Comparison of ENCODE assay signal across 8 cellular contexts in the genomic region with DNA sequence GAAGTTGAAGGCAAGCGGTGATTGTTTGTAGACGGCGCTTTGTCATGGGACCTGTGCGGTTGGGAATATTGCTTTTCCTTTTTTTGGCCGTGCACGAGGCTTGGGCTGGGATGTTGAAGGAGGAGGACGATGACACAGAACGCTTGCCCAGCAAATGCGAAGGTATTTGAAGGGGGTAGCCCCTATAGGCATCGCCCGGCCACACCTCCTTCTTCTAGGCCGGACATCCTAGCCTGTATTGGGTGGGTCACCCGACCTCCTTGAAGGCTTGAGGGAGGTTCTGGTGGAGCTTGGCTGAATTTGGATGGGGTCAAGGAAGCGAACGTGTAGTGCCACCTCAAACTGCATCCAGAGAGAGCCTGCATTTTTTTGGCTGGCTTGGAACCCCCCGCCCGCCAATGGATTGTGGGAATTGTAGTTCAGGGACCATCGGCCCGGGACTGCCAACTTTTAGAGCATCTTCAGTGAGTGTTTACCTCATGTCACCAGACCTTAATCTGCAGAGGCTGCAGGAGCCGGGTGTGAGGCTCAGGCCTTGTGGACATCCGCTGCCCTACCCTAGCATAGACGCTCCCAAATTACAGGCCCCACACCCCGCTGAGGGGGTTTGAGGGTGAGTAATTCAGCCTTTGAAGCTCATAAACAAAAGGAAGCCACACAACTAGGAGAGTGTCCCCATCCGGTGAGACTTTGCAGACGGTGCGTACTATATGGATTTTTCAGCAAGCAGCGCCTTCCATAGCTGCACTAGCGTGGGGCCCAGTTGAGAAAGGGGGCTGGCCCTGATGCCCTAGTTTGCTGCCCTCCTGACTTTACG. TPM values are rescaled to one million over a fixed set of nuclear protein-coding genes. Genes with fewer than 3 reads are reported as not detected.
DNase-seq lines count a peak whose midpoint lies in the region; ATAC-seq, FAIRE-seq and TF ChIP-seq lines count a peak whose summit lies in the region.

No MANE protein-coding gene starts in this region.

- H3K4me1 ChIP-seq in SK-N-SH (ENCODE audit: control insufficient read depth in 1 of 2, insufficient read depth in 2 of 2, low read depth in 1 of 2, low read length in 1 of 2) (peaks cover under 1 to 11% of the 10 kb centered on the region in 2 experiments; a peak in 2 of 4 replicates), astrocyte (ENCODE audit: insufficient read depth, low read length) (peaks cover 15% of the 10 kb centered on the region)

- H3K9me2 ChIP-seq in SK-N-SH, result no peaks in the 10 kb centered on the region

- H3K4me3 ChIP-seq in HL-60 (replicated peaks; ENCODE audit: insufficient read depth, low read length) (peak overlapping the region; percentile 77), SK-N-SH (ENCODE audit: low read depth in 2 of 2, low read length in 1 of 2) (peak overlapping the region; percentile 69 to 97), astrocyte (ENCODE audit: insufficient read depth, low read depth, low read length) (peak overlapping the region; percentile 89), retinal pigment epithelial cell (ENCODE audit: low read length) (peak overlapping the region; percentile 95)

- WGBS in SK-N-SH (ENCODE audit: low lambda C conversion rate), result 6% methylated on average over 29 of the region's 29 CpGs

- TF ChIP-seq RAD21 in SK-N-SH (IDR thresholded peaks at IDR 0.05; ENCODE audit: low read length), result no peak

- no peaks in the 10 kb centered on the region for H3K27me3 Mint-ChIP-seq in astrocyte (ENCODE audit: low read depth, unreplicated experiment)

- TF ChIP-seq EP300 in SK-N-SH (IDR thresholded peaks at IDR 0.05; ENCODE audit: borderline replicate concordance in 1 of 2, low read depth in 1 of 2, low read length in 1 of 2), result no peak

- H3K9ac ChIP-seq in SK-N-SH (peak overlapping the region; percentile 78), astrocyte (ENCODE audit: low read length) (peak overlapping the region; percentile 88)

- H3K27ac Mint-ChIP-seq in astrocyte (ENCODE audit: unreplicated experiment), result peak overlapping the region; percentile 96

- H3K9me3 ChIP-seq in SK-N-SH (no peaks in the 10 kb centered on the region), astrocyte (ENCODE audit: insufficient read depth, low read depth, low read length) (no peaks in the 10 kb centered on the region)

- no peaks in the 10 kb centered on the region for H3K27me3 ChIP-seq in HL-60 (ENCODE audit: insufficient read depth, poor library complexity, severe bottlenecking)
- H3K27me3 ChIP-seq in SK-N-SH (ENCODE audit: insufficient read depth), result no peaks in the 10 kb centered on the region
- no peaks in the 10 kb centered on the region for H3K27me3 ChIP-seq in astrocyte (ENCODE audit: insufficient read depth, low read length)

- ATAC-seq in GM19467 (IDR thresholded peaks at IDR 0.05; ENCODE audit: unreplicated experiment), result peak; percentile 48

- H3F3A ChIP-seq in SK-N-SH (replicated peaks; ENCODE audit: insufficient read depth), result peaks cover 28% of the 10 kb centered on the region

- H3K4me1 Mint-ChIP-seq in astrocyte (ENCODE audit: low read depth, unreplicated experiment), result peaks cover 6% of the 10 kb centered on the region

- H4K20me1 ChIP-seq in SK-N-SH (ENCODE audit: insufficient read depth) (no peaks in the 10 kb centered on the region), astrocyte (ENCODE audit: insufficient read depth, low read length) (no peaks in the 10 kb centered on the region)

- peaks cover 2% of the 10 kb centered on the region for H3K9me3 Mint-ChIP-seq in astrocyte (ENCODE audit: unreplicated experiment)

- H3K79me2 ChIP-seq in SK-N-SH (ENCODE audit: insufficient read depth), result peaks cover 58% of the 10 kb centered on the region
- H3K79me2 ChIP-seq in astrocyte (ENCODE audit: insufficient read depth, low read length), result peaks cover 20% of the 10 kb centered on the region

- H3K36me3 ChIP-seq in SK-N-SH (replicated peaks in 1 of 2; ENCODE audit: control insufficient read depth in 1 of 2, insufficient read depth in 2 of 2, low read length in 1 of 2) (peaks cover 11 to 29% of the 10 kb centered on the region in 2 experiments), astrocyte (ENCODE audit: insufficient read depth, low read length) (peaks cover 2% of the 10 kb centered on the region)

- H3K4me2 ChIP-seq in SK-N-SH (peak overlapping the region; percentile 96), astrocyte (ENCODE audit: low read length) (peak overlapping the region; percentile 89)

- FAIRE-seq in astrocyte (lab: Jason Lieb, UNC), result no peak

- peaks cover 8% of the 10 kb centered on the region for H3K36me3 Mint-ChIP-seq in astrocyte (ENCODE audit: low read depth, unreplicated experiment)

- H2AFZ ChIP-seq in SK-N-SH (ENCODE audit: low read depth) (peak overlapping the region; percentile 93), astrocyte (ENCODE audit: low read depth, low read length) (peak overlapping the region; percentile 85)

- TF ChIP-seq CTCF in HL-60 (IDR thresholded peaks at IDR 0.05; ENCODE audit: insufficient read depth, low read length) (no peak), SK-N-SH (IDR thresholded peaks at IDR 0.05) (no peak), astrocyte (IDR thresholded peaks at IDR 0.05; ENCODE audit: insufficient read depth, low read depth, low read length) (no peak), retinal pigment epithelial cell (conservative IDR thresholded peaks at IDR 0.05; ENCODE audit: low read depth, low read length) (no peak)

- CTCF ChIA-PET in SK-N-SH (lab: Yijun Ruan, JAX), result interaction anchor here (1.0 to 5.0 kb wide), 7 partner anchors 8 to 331 kb away, joined by 3 to 40 read pairs (median 4); no protein-coding TSS in a partner anchor

- H3K4me3 Mint-ChIP-seq in astrocyte (ENCODE audit: unreplicated experiment), result peak overlapping the region; percentile 99

- POLR2A ChIA-PET in SK-N-SH (lab: Yijun Ruan, JAX), result interaction anchor here (1.1 to 2.5 kb wide), 3 partner anchors 14 to 29 kb away, joined by 3 to 15 read pairs (median 3); a partner anchor contains a TSS

- peak; percentile 85 for DNase-seq in DMS114 treated with DMSO at 0.1 percent for 48 hours (lab: John Stamatoyannopoulos, UW; ENCODE audit: unreplicated experiment)
- DNase-seq in HL-60 (ENCODE audit: low read depth in 1 of 2, low spot score in 1 of 2), result peak in 1 of 2 experiments; percentile 61
- DNase-seq in SK-N-SH, result peak; percentile 80
- peak; percentile 28 for DNase-seq in astrocyte (ENCODE audit: low read depth)
- DNase-seq in hippocampal formation (lab: John Stamatoyannopoulos, UW), result peak; percentile 85 to 89
- no peak for DNase-seq in retinal pigment epithelial cell (ENCODE audit: low read depth)
- no peak for DNase-seq in dermis blood vessel endothelial cell

- H3K27ac ChIP-seq in HL-60 (replicated peaks) (peak overlapping the region; percentile 97), SK-N-SH (ENCODE audit: low read depth in 2 of 2, low read length in 1 of 2) (peak overlapping the region; percentile 84), astrocyte (ENCODE audit: low read depth, low read length) (peak overlapping the region; percentile 94)

TF ChIP-seq in SK-N-SH, 30 proteins besides CTCF, POLR2A, EP300 and RAD21 (continues in another document):
- TF ChIP-seq SIN3A (IDR thresholded peaks at IDR 0.05; ENCODE audit: borderline replicate concordance, low read depth, low read length) (peak; percentile 45; the same call in 1 of the 2 replicates), MXI1 (IDR thresholded peaks at IDR 0.05; ENCODE audit: low read depth, low read length) (peak; percentile 7; the same call in 1 of the 2 replicates), NFIC (IDR thresholded peaks at IDR 0.05; ENCODE audit: borderline replicate concordance) (peak; percentile 26; the same call in 1 of the 2 replicates), RCOR1 (IDR thresholded peaks at IDR 0.05; ENCODE audit: low read length) (0 out of 2 replicates have a peak, but pooled peaks have one; percentile 4), GATA2 (CRISPR knock-in tag; IDR thresholded peaks at IDR 0.05) (no peak), SMC3 (IDR thresholded peaks at IDR 0.05; ENCODE audit: low read depth, low read length) (no peak)
- TF ChIP-seq, protein P1, sequence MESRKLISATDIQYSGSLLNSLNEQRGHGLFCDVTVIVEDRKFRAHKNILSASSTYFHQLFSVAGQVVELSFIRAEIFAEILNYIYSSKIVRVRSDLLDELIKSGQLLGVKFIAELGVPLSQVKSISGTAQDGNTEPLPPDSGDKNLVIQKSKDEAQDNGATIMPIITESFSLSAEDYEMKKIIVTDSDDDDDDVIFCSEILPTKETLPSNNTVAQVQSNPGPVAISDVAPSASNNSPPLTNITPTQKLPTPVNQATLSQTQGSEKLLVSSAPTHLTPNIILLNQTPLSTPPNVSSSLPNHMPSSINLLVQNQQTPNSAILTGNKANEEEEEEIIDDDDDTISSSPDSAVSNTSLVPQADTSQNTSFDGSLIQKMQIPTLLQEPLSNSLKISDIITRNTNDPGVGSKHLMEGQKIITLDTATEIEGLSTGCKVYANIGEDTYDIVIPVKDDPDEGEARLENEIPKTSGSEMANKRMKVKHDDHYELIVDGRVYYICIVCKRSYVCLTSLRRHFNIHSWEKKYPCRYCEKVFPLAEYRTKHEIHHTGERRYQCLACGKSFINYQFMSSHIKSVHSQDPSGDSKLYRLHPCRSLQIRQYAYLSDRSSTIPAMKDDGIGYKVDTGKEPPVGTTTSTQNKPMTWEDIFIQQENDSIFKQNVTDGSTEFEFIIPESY (IDR thresholded peaks at IDR 0.05; ENCODE audit: borderline replicate concordance, low read depth), result no peak

RNA-seq across cellular contexts. Expression of a gene that starts 0.5 kb away (rescaled TPM):
- 52.0 and 65.0 TPM in 2 replicates for polyA plus RNA-seq in SK-N-SH (2012; rRNA removed)
- polyA plus RNA-seq in SK-N-SH (2012; cell fraction: cytosol; rRNA removed), result 59.0 and 61.0 TPM in 2 replicates
- polyA plus RNA-seq in SK-N-SH (2012; cell fraction: nucleus; rRNA removed), result 35.8 and 57.2 TPM in 2 replicates
- total RNA-seq in astrocyte, result 16.4 and 18.5 TPM in 2 replicates
- total RNA-seq in dermis blood vessel endothelial cell, result 31.2 and 39.5 TPM in 2 replicates

RNA-seq across cellular contexts. Expression of a gene that starts 0.8 kb away (rescaled TPM):
- polyA plus RNA-seq in SK-N-SH (2012; rRNA removed), result 31.7 and 70.5 TPM in 2 replicates
- polyA plus RNA-seq in SK-N-SH (2012; cell fraction: cytosol; rRNA removed), result 27.8 and 39.3 TPM in 2 replicates
- 97.8 and 115 TPM in 2 replicates for polyA plus RNA-seq in SK-N-SH (2012; cell fraction: nucleus; rRNA removed)
- total RNA-seq in astrocyte, result 35.7 and 47.0 TPM in 2 replicates
- 37.1 and 78.6 TPM in 2 replicates for total RNA-seq in dermis blood vessel endothelial cell

RNA-seq across cellular contexts. Expression of a gene that starts 6.9 kb away (rescaled TPM):
- 2.5 and 4.4 TPM in 2 replicates for polyA plus RNA-seq in SK-N-SH (2012; rRNA removed)
- 2.1 and 3.3 TPM in 2 replicates for polyA plus RNA-seq in SK-N-SH (2012; cell fraction: cytosol; rRNA removed)
- 4.8 and 7.9 TPM in 2 replicates for polyA plus RNA-seq in SK-N-SH (2012; cell fraction: nucleus; rRNA removed)
- total RNA-seq in astrocyte (2.3 and 2.7 TPM in 2 replicates), dermis blood vessel endothelial cell (2.4 and 3.7 TPM in 2 replicates)

RNA-seq across cellular contexts. Expression of a gene that starts 18.5 kb away (rescaled TPM):
- 35.0 and 39.2 TPM in 2 replicates for polyA plus RNA-seq in SK-N-SH (2012; rRNA removed)
- polyA plus RNA-seq in SK-N-SH (2012; cell fraction: cytosol; rRNA removed), result 22.7 and 25.0 TPM in 2 replicates
- 110 and 133 TPM in 2 replicates for polyA plus RNA-seq in SK-N-SH (2012; cell fraction: nucleus; rRNA removed)
- total RNA-seq in astrocyte, result 14.7 and 15.5 TPM in 2 replicates
- 16.8 and 24.3 TPM in 2 replicates for total RNA-seq in dermis blood vessel endothelial cell

RNA-seq across cellular contexts. Expression of a gene that starts 18.7 kb away (rescaled TPM):
- 235 and 241 TPM in 2 replicates for polyA plus RNA-seq in SK-N-SH (2012; rRNA removed)
- 104 and 136 TPM in 2 replicates for polyA plus RNA-seq in SK-N-SH (2012; cell fraction: cytosol; rRNA removed)
- polyA plus RNA-seq in SK-N-SH (2012; cell fraction: nucleus; rRNA removed), result 652 and 744 TPM in 2 replicates
- total RNA-seq in astrocyte (39.7 and 55.2 TPM in 2 replicates), dermis blood vessel endothelial cell (63.3 and 138 TPM in 2 replicates)

Comparison
In these comparisons a context has a peak if more than half of its experiments do, and no peak if none do; other contexts are left out.
1. DNase-seq: peak in DMS114 treated with DMSO at 0.1 percent for 48 hours (single experiment), SK-N-SH (single experiment), astrocyte (single experiment) and hippocampal formation (2 of 2); none in retinal pigment epithelial cell (single experiment) and dermis blood vessel endothelial cell (single experiment).
2. Peak in every context shown above with its lines, with median percentiles within 50 percentile points of each other: H3K27ac ChIP-seq and H3K4me3 ChIP-seq.